Comparison of ENCODE assay signal across 11 cellular contexts in the genomic region with DNA sequence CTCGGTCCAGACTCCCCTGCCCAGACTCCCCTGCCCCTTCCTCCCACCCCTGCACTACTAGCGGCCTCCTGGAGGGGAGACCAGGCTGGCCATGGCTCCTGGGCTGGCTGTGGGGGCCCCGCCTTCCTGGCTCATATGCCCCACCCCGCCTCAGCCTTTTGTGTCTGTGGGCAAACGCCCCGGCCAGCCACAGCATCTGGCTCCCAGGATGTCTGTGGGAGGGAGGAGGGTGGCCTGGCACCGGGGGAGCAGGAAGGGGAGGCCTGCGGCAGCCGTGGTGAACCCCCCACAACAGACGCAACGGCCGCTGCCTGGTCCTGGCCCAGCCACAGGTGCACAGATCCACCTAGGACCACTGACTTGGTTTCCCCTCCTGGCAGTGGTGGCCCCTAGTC. TPM values are rescaled to one million over a fixed set of nuclear protein-coding genes. Genes with fewer than 3 reads are reported as not detected.
DNase-seq lines count a peak whose midpoint lies in the region; ATAC-seq and TF ChIP-seq lines count a peak whose summit lies in the region.
"Had no signal": no experiment of that assay in that cellular context is flagged by ENCODE, and none has a peak within 500 bp of the region (broad histone marks: within the 10 kb centered on the region; RNA-seq: fewer than 3 reads in every experiment).

No MANE protein-coding gene starts in this region.

- no peaks in the 10 kb centered on the region for H3K36me3 Mint-ChIP-seq in CD8-positive, alpha-beta T cell
- no peaks in the 10 kb centered on the region for H3K36me3 Mint-ChIP-seq in endodermal cell (ENCODE audit: low read depth)
- H3K36me3 Mint-ChIP-seq: memory B cell had no signal

- H3K36me3 ChIP-seq in CD8-positive, alpha-beta T cell (ENCODE audit: insufficient read depth, low read length), result no peaks in the 10 kb centered on the region
- H3K36me3 ChIP-seq in colonic mucosa, result no peaks in the 10 kb centered on the region
- H3K36me3 ChIP-seq in adrenal gland (replicated peaks in 1 of 2), result no peaks in the 10 kb centered on the region
- no peaks in the 10 kb centered on the region for H3K36me3 ChIP-seq in endodermal cell (ENCODE audit: control insufficient read depth, insufficient read depth, low read length)

- H3K9ac ChIP-seq in colonic mucosa (ENCODE audit: low read depth in 2 of 2, low read length in 2 of 2), result peak overlapping the region; percentile 12 to 19
- H3K9ac ChIP-seq in endodermal cell (ENCODE audit: extremely low read depth, low read length, poor library complexity, severe bottlenecking), result no peak overlapping the region

- H3K9me3 Mint-ChIP-seq in CD8-positive, alpha-beta T cell, result no peaks in the 10 kb centered on the region
- no peaks in the 10 kb centered on the region for H3K9me3 Mint-ChIP-seq in endodermal cell
- H3K9me3 Mint-ChIP-seq: GM23338, memory B cell had no signal

- CTCF ChIA-PET in CD8-positive, alpha-beta T cell (lab: Charles Lee), result no interaction called here

- H3K9me3 ChIP-seq in CD8-positive, alpha-beta T cell (ENCODE audit: low read length), result no peaks in the 10 kb centered on the region
- H3K9me3 ChIP-seq in colonic mucosa (no peaks in the 10 kb centered on the region), adrenal gland (replicated peaks in 1 of 3) (no peaks in the 10 kb centered on the region), endodermal cell (ENCODE audit: control insufficient read depth, low read length) (no peaks in the 10 kb centered on the region)

- no peak overlapping the region for H3K4me3 ChIP-seq in CD8-positive, alpha-beta T cell (ENCODE audit: low read depth, low read length)
- H3K4me3 ChIP-seq in colonic mucosa (no peak overlapping the region), adrenal gland (no peak overlapping the region), endodermal cell (ENCODE audit: low read length) (no peak overlapping the region)
- H3K4me3 ChIP-seq: GM23338 had no signal

- peak; percentile 22 for ATAC-seq in CD8-positive, alpha-beta T cell
- ATAC-seq: GM23338 had no signal

- peaks cover 38% of the 10 kb centered on the region for H3K27me3 ChIP-seq in CD8-positive, alpha-beta T cell (ENCODE audit: insufficient read depth, low read length)
- H3K27me3 ChIP-seq in colonic mucosa (no peaks in the 10 kb centered on the region), adrenal gland (no peaks in the 10 kb centered on the region), endodermal cell (ENCODE audit: control insufficient read depth, insufficient read depth, low read length, poor library complexity, severe bottlenecking) (no peaks in the 10 kb centered on the region)

- H3K27me3 Mint-ChIP-seq in CD8-positive, alpha-beta T cell (ENCODE audit: low read depth), result peaks cover 10% of the 10 kb centered on the region
- H3K27me3 Mint-ChIP-seq in endodermal cell (ENCODE audit: insufficient read depth), result no peaks in the 10 kb centered on the region

- WGBS in adrenal gland, 4 donors, result 62 to 70% (median 68%) methylated on average over 3 to 12 of the region's 12 CpGs
- 70 to 90% methylated on average over 2 to 12 of the region's 12 CpGs for WGBS in endodermal cell (ENCODE audit: insufficient coverage in 1 of 2, insufficient read length in 1 of 2), 2 experiments

- TF ChIP-seq POLR2A in adrenal gland (IDR thresholded peaks at IDR 0.05), result no peak

- no peak overlapping the region for H3K27ac Mint-ChIP-seq in CD8-positive, alpha-beta T cell
- H3K27ac Mint-ChIP-seq in endodermal cell, result no peak overlapping the region
- H3K27ac Mint-ChIP-seq: GM23338, memory B cell had no signal

- POLR2A ChIA-PET in CD8-positive, alpha-beta T cell (lab: Charles Lee), result no interaction called here

- no peak for DNase-seq in CD8-positive, alpha-beta T cell
- DNase-seq in NCI-H1092 (lab: John Stamatoyannopoulos, UW) (peak; percentile 56), colonic mucosa (no peak), pons (ENCODE audit: low spot score) (peak; percentile 65), adrenal gland (no peak), endodermal cell (no peak), GM19238 (ENCODE audit: insufficient read length, low spot score) (no peak)
- no peak for DNase-seq in stimulated activated CD4-positive, alpha-beta T cell treated with anti-CD3 and anti-CD28 coated beads, Interleukin-4, amount 100 ng/mL, for 1 hour
- DNase-seq: effector memory CD4-positive, alpha-beta T cell had no signal

- H3K4me1 ChIP-seq in CD8-positive, alpha-beta T cell (ENCODE audit: insufficient read depth, low read length), result peaks cover 39% of the 10 kb centered on the region
- peaks cover 31% of the 10 kb centered on the region for H3K4me1 ChIP-seq in colonic mucosa
- peaks cover 29 to 41% of the 10 kb centered on the region in 2 donors for H3K4me1 ChIP-seq in adrenal gland (replicated peaks in 1 of 2)
- H3K4me1 ChIP-seq in endodermal cell (ENCODE audit: control insufficient read depth, insufficient read depth, low read length), result peaks cover 3% of the 10 kb centered on the region

- no peak for TF ChIP-seq CTCF in CD8-positive, alpha-beta T cell (IDR thresholded peaks at IDR 0.05)
- no peak for TF ChIP-seq CTCF in colonic mucosa (IDR thresholded peaks at IDR 0.05)
- peak in 1 of 6 experiments; percentile 9 for TF ChIP-seq CTCF in adrenal gland (IDR thresholded peaks at IDR 0.05)
- no peak for TF ChIP-seq CTCF in endodermal cell (conservative IDR thresholded peaks at IDR 0.05)

- no peak overlapping the region for H3K27ac ChIP-seq in CD8-positive, alpha-beta T cell (ENCODE audit: low read depth, low read length)
- no peak overlapping the region for H3K27ac ChIP-seq in colonic mucosa
- no peak overlapping the region for H3K27ac ChIP-seq in adrenal gland
- no peak overlapping the region for H3K27ac ChIP-seq in endodermal cell (ENCODE audit: low read depth, low read length)

- H3K4me3 Mint-ChIP-seq in CD8-positive, alpha-beta T cell, result peak overlapping the region; percentile 18
- no peak overlapping the region for H3K4me3 Mint-ChIP-seq in endodermal cell
- H3K4me3 Mint-ChIP-seq: GM23338, memory B cell had no signal

- peaks cover 13% of the 10 kb centered on the region for H3K4me1 Mint-ChIP-seq in CD8-positive, alpha-beta T cell (ENCODE audit: low read depth)
- no peaks in the 10 kb centered on the region for H3K4me1 Mint-ChIP-seq in endodermal cell
- H3K4me1 Mint-ChIP-seq: GM23338 had no signal

- intact Hi-C loops in CD8-positive, alpha-beta T cell (cut with DNase I, micrococcal nuclease), result no loop called here
- intact Hi-C loops in colonic mucosa (cut with DNase I) (no loop called here), adrenal gland (cut with DNase I) (no loop called here)

RNA-seq across cellular contexts. Expression of a gene that starts 32.9 kb away (rescaled TPM):
- total RNA-seq in CD8-positive, alpha-beta T cell, result under 1 TPM; 0.08 to 0.24 TPM
- total RNA-seq in colonic mucosa, result 10 to 100 TPM; 12.5 to 26.3 TPM
- 10 to 100 TPM; 13.0 to 35.3 (median 19.2) TPM for total RNA-seq in adrenal gland
- 10 to 100 TPM in 2 of 3 donors, 1 to 10 TPM in 1; 2.1 to 68.0 (median 18.2) TPM for polyA plus RNA-seq in adrenal gland
- 10 to 100 TPM; 63.9 to 78.1 TPM for total RNA-seq in endodermal cell
- 40.3 TPM for polyA plus RNA-seq in endodermal cell (2013, experiment 1 of 2)
- polyA plus RNA-seq in endodermal cell (2013, experiment 2 of 2), result 37.2 TPM

Comparison
In these comparisons a context has a peak if more than half of its experiments do, and no peak if none do; other contexts are left out.
1. DNase-seq: peak in NCI-H1092 (single experiment) and pons (single experiment); none in CD8-positive, alpha-beta T cell (0 of 7), colonic mucosa (single experiment), adrenal gland (0 of 7), endodermal cell (single experiment), GM19238 (single experiment) and stimulated activated CD4-positive, alpha-beta T cell treated with anti-CD3 and anti-CD28 coated beads, Interleukin-4, amount 100 ng/mL, for 1 hour (single experiment).
2. RNA of a gene that starts 32.9 kb away (total RNA-seq): 63.9 to 78.1 TPM in endodermal cell, 12.5 to 26.3 TPM in colonic mucosa and 13.0 to 35.3 TPM in adrenal gland; 0.08 to 0.24 TPM in CD8-positive, alpha-beta T cell; every median in the first group is over 10 times any median in the second.